10 cellular contexts compared by ENCODE assay signal in the genomic region with DNA sequence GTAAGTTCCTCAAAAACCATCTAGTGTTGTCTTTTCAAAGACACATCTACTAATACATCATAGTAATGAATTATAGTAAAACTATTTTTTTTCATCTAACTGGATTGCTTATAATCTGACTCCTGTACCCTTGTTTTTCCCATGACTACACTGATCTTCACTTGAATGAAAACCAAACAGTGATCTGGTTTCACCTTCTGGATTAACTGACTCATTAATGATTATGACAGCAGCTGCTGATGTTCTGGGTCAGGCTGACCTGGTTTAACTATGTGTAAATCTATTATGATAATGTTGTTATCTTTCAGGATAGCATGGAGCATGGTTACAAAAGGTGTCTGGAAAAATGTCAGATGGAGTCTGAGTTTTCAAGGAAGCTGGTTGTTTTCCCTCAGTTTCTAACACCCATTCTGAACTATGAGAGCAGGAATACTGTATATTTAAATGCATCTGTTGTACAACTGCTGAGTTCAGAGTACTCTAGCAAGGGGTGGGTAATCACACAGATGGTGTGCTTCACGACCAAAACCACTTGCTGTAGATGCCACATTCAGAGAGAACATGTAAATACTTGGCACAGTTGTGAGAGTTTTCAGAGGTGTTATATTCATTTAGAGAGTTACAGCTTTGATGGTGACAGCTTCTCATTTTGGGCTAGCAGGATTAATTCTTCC.
DNase-seq lines count a peak whose midpoint lies in the region; ATAC-seq lines count a peak whose summit lies in the region.
"Had no signal": no experiment of that assay in that cellular context is flagged by ENCODE, and none has a peak within 500 bp of the region (broad histone marks: within the 10 kb centered on the region; RNA-seq: fewer than 3 reads in every experiment).

No MANE protein-coding gene starts in this region.

- H3K9me3 Mint-ChIP-seq in activated CD8-positive, alpha-beta memory T cell treated with anti-CD3 and anti-CD28 coated beads, Interleukin-2, amount 10 ng/mL, durations not matched to agents 7 days and 5 days (ENCODE audit: low read depth) = peaks cover 6% of the 10 kb centered on the region
- H3K9me3 Mint-ChIP-seq in stimulated activated naive CD8-positive, alpha-beta T cell treated with anti-CD3 and anti-CD28 coated beads, Interleukin-15, amount 100 ng/mL, for 72 hours = peaks cover 16% of the 10 kb centered on the region in 2 donors

- no peak overlapping the region for H3K27ac Mint-ChIP-seq in activated CD8-positive, alpha-beta memory T cell treated with anti-CD3 and anti-CD28 coated beads, Interleukin-2, amount 10 ng/mL, durations not matched to agents 7 days and 5 days
- peak overlapping the region in 1 of 2 donors; percentile 57 for H3K27ac Mint-ChIP-seq in stimulated activated naive CD8-positive, alpha-beta T cell treated with anti-CD3 and anti-CD28 coated beads, Interleukin-15, amount 100 ng/mL, for 72 hours

- peaks cover 7% of the 10 kb centered on the region for H3K4me1 Mint-ChIP-seq in activated CD8-positive, alpha-beta memory T cell treated with anti-CD3 and anti-CD28 coated beads, Interleukin-2, amount 10 ng/mL, durations not matched to agents 7 days and 5 days
- peaks cover 24% of the 10 kb centered on the region for H3K4me1 Mint-ChIP-seq in stimulated activated naive CD8-positive, alpha-beta T cell treated with anti-CD3 and anti-CD28 coated beads, Interleukin-15, amount 100 ng/mL, for 72 hours

- H3K4me3 Mint-ChIP-seq in activated CD8-positive, alpha-beta memory T cell treated with anti-CD3 and anti-CD28 coated beads, Interleukin-2, amount 10 ng/mL, durations not matched to agents 7 days and 5 days = no peak overlapping the region
- H3K4me3 Mint-ChIP-seq in stimulated activated naive CD8-positive, alpha-beta T cell treated with anti-CD3 and anti-CD28 coated beads, Interleukin-15, amount 100 ng/mL, for 72 hours = peak overlapping the region in 1 of 2 donors; percentile 44

- DNase-seq in activated CD8-positive, alpha-beta memory T cell treated with anti-CD3 and anti-CD28 coated beads, Interleukin-2, amount 10 ng/mL, durations not matched to agents 7 days and 5 days = no peak
- DNase-seq in activated CD8-positive, alpha-beta memory T cell treated with anti-CD3 and anti-CD28 coated beads, Interleukin-2, amount 50 U/mL, for 4 hours = no peak
- DNase-seq in SK-N-DZ (ENCODE audit: low spot score) = peak; percentile 9
- peak in 1 of 2 donors; percentile 27 for DNase-seq in stimulated activated naive CD8-positive, alpha-beta T cell treated with anti-CD3 and anti-CD28 coated beads, Interleukin-15, amount 100 ng/mL, for 72 hours
- DNase-seq in DMS79 treated with DMSO at 0.1 percent for 48 hours (lab: John Stamatoyannopoulos, UW) = no peak
- no peak for DNase-seq in midbrain (lab: John Stamatoyannopoulos, UW)
- DNase-seq: activated CD8-positive, alpha-beta memory T cell treated with anti-CD3 and anti-CD28 coated beads for 24 hours; PC-3 had no signal

- no peaks in the 10 kb centered on the region for H3K27me3 Mint-ChIP-seq in activated CD8-positive, alpha-beta memory T cell treated with anti-CD3 and anti-CD28 coated beads, Interleukin-2, amount 10 ng/mL, durations not matched to agents 7 days and 5 days
- H3K27me3 Mint-ChIP-seq in stimulated activated naive CD8-positive, alpha-beta T cell treated with anti-CD3 and anti-CD28 coated beads, Interleukin-15, amount 100 ng/mL, for 72 hours = no peaks in the 10 kb centered on the region

- CTCF ChIA-PET in activated CD8-positive, alpha-beta memory T cell treated with anti-CD3 and anti-CD28 coated beads, Interleukin-2, amount 10 ng/mL, durations not matched to agents 7 days and 5 days (lab: Charles Lee) = no interaction called here

- peaks cover 5% of the 10 kb centered on the region for H3K36me3 Mint-ChIP-seq in activated CD8-positive, alpha-beta memory T cell treated with anti-CD3 and anti-CD28 coated beads, Interleukin-2, amount 10 ng/mL, durations not matched to agents 7 days and 5 days

- ATAC-seq in activated CD8-positive, alpha-beta memory T cell treated with anti-CD3 and anti-CD28 coated beads, Interleukin-2, amount 10 ng/mL, durations not matched to agents 7 days and 5 days = peak; percentile 12
- ATAC-seq in HG03060 (IDR thresholded peaks at IDR 0.05; ENCODE audit: low read depth, unreplicated experiment) (peak; percentile 56), GM21737 (IDR thresholded peaks at IDR 0.05; ENCODE audit: unreplicated experiment) (no peak)
- peak; percentile 94 for ATAC-seq in stimulated activated naive CD8-positive, alpha-beta T cell treated with anti-CD3 and anti-CD28 coated beads, Interleukin-15, amount 100 ng/mL, for 72 hours
- ATAC-seq: PC-3 had no signal
